12 cellular contexts compared by ENCODE assay signal in genomic region chr18:59022167-59022945, GRCh38.
DNase-seq lines count a peak whose midpoint lies in the region; ATAC-seq and TF ChIP-seq lines count a peak whose summit lies in the region.
"Had no signal": no experiment of that assay in that cellular context is flagged by ENCODE, and none has a peak within 500 bp of the region (broad histone marks: within the 10 kb centered on the region; RNA-seq: fewer than 3 reads in every experiment).

No MANE protein-coding gene starts in this region.

- ATAC-seq in upper lobe of left lung (ENCODE audit: low FRiP score in 2 of 2) (peak; percentile 20 to 38), GM21576 (IDR thresholded peaks at IDR 0.05; ENCODE audit: unreplicated experiment) (no peak)
- no peak for ATAC-seq in stimulated activated naive CD8-positive, alpha-beta T cell treated with anti-CD3 and anti-CD28 coated beads, Interleukin-15, amount 100 ng/mL, for 72 hours

- H3K4me3 Mint-ChIP-seq in stimulated activated naive CD8-positive, alpha-beta T cell treated with anti-CD3 and anti-CD28 coated beads, Interleukin-15, amount 100 ng/mL, for 72 hours: no peak overlapping the region
- H3K4me3 Mint-ChIP-seq: memory B cell had no signal

- no peaks in the 10 kb centered on the region for H3K4me1 Mint-ChIP-seq in stimulated activated naive CD8-positive, alpha-beta T cell treated with anti-CD3 and anti-CD28 coated beads, Interleukin-15, amount 100 ng/mL, for 72 hours

- TF ChIP-seq EP300 in upper lobe of left lung (IDR thresholded peaks at IDR 0.05): no peak

- peaks cover 8 to 15% of the 10 kb centered on the region in 2 donors for H3K9me3 Mint-ChIP-seq in stimulated activated naive CD8-positive, alpha-beta T cell treated with anti-CD3 and anti-CD28 coated beads, Interleukin-15, amount 100 ng/mL, for 72 hours

- TF ChIP-seq POLR2A in upper lobe of left lung (IDR thresholded peaks at IDR 0.05): no peak

- no peaks in the 10 kb centered on the region for H3K9me3 ChIP-seq in upper lobe of left lung

- H3K27ac Mint-ChIP-seq in stimulated activated naive CD8-positive, alpha-beta T cell treated with anti-CD3 and anti-CD28 coated beads, Interleukin-15, amount 100 ng/mL, for 72 hours: no peak overlapping the region
- H3K27ac Mint-ChIP-seq: memory B cell had no signal

- peaks cover 25% of the 10 kb centered on the region for H3K27me3 Mint-ChIP-seq in stimulated activated naive CD8-positive, alpha-beta T cell treated with anti-CD3 and anti-CD28 coated beads, Interleukin-15, amount 100 ng/mL, for 72 hours
- H3K27me3 Mint-ChIP-seq: memory B cell had no signal

- DNase-seq in NCI-H1694 treated with DMSO at 0.1 percent for 48 hours (lab: John Stamatoyannopoulos, UW): peak; percentile 20
- no peak for DNase-seq in NCI-H1694 (lab: John Stamatoyannopoulos, UW)
- DNase-seq in epithelial cell of proximal tubule (ENCODE audit: low read depth): peak; percentile 44
- peak; percentile 51 for DNase-seq in medulla oblongata (ENCODE audit: extremely low spot score)
- no peak for DNase-seq in upper lobe of left lung
- DNase-seq in 8988T: no peak
- DNase-seq in stimulated activated naive CD8-positive, alpha-beta T cell treated with anti-CD3 and anti-CD28 coated beads, Interleukin-15, amount 100 ng/mL, for 72 hours: no peak
- DNase-seq: DND-41, NCI-H748 treated with DMSO at 0.1 percent for 48 hours had no signal

- 75 to 80% methylated on average over 10 of the region's 10 CpGs for WGBS in upper lobe of left lung, 2 donors

- H3K27me3 ChIP-seq in upper lobe of left lung: no peaks in the 10 kb centered on the region

- TF ChIP-seq CTCF in epithelial cell of proximal tubule (conservative IDR thresholded peaks at IDR 0.05; ENCODE audit: low read depth, low read length) (no peak), upper lobe of left lung (IDR thresholded peaks at IDR 0.05) (no peak)

- no peaks in the 10 kb centered on the region for H3K36me3 ChIP-seq in upper lobe of left lung

- no peak overlapping the region for H3K4me3 ChIP-seq in epithelial cell of proximal tubule (ENCODE audit: low read depth, low read length)
- H3K4me3 ChIP-seq in upper lobe of left lung: no peak overlapping the region

- H3K27ac ChIP-seq in upper lobe of left lung: peak overlapping the region in 3 of 4 donors; percentile 28 to 70 (median 58)
- H3K27ac ChIP-seq: 22Rv1 had no signal

- H3K4me1 ChIP-seq in upper lobe of left lung: no peaks in the 10 kb centered on the region

Comparison
In these comparisons a context has a peak if more than half of its experiments do, and no peak if none do; other contexts are left out.
1. DNase-seq: peak in NCI-H1694 treated with DMSO at 0.1 percent for 48 hours (single experiment), epithelial cell of proximal tubule (single experiment) and medulla oblongata (single experiment); none in NCI-H1694 (single experiment), upper lobe of left lung (0 of 2), 8988T (single experiment) and stimulated activated naive CD8-positive, alpha-beta T cell treated with anti-CD3 and anti-CD28 coated beads, Interleukin-15, amount 100 ng/mL, for 72 hours (0 of 2).
2. ATAC-seq: peak in upper lobe of left lung (2 of 2); none in GM21576 (single experiment) and stimulated activated naive CD8-positive, alpha-beta T cell treated with anti-CD3 and anti-CD28 coated beads, Interleukin-15, amount 100 ng/mL, for 72 hours (single experiment).